ENCODE assay signal across 8 cellular contexts in the genomic region with DNA sequence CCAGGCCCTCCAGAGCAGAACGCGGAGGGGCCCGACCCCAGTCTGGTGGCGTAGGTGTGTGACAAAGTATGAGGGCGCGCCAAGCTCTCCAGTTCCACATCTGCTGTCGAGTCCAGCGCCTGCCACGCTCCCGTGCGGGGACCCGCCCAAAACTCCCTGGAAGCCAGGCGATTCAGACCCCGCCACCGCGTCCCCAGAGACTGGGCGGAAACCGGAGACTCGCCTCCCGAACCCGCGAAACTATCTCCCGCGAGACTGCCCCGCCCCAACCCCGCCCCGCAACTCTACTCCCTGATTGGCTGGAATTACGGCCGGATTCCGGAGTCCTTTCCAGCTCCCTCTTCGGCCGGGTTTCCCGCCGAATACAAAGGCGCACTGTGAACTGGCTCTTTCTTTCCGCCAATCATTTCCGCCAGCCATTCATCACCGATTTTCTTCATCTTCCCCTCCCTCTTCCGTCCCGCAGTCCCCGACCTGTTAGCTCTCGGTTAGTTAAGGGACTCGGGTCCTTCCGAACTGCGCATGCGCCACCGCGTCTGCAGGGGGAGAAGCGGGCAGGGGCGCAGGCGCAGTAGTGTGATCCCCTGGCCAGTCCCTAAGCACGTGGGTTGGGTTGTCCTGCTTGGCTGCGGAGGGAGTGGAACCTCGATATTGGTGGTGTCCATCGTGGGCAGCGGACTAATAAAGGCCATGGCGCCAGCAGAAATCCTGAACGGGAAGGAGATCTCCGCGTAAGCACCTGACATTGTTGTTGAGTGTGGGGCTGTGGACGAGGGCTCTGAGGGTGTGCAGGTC. TPM values are rescaled to one million over a fixed set of nuclear protein-coding genes. Genes with fewer than 3 reads are reported as not detected.
A peak's percentile ranks its signal among the peaks of the same experiment; 100 is the strongest.
DNase-seq lines count a peak whose midpoint lies in the region; ATAC-seq, FAIRE-seq and TF ChIP-seq lines count a peak whose summit lies in the region.

A gene (plus strand): TSS at position 616 of the 795 bp plus-strand sequence. CDS start 75 bp downstream, at position 691.

- H3K4me3 ChIP-seq in keratinocyte (ENCODE audit: control insufficient read depth in 2 of 3, extremely low read depth in 1 of 3, insufficient read depth in 2 of 3, low read depth in 1 of 3, low read length in 3 of 3) = peak within 1 kb of the TSS; percentile 74 to 96 (median 93)

- peak; percentile 67 for FAIRE-seq in keratinocyte (lab: Jason Lieb, UNC)

- DNase-seq in AG20443 (ENCODE audit: low spot score) (peak; percentile 100), NCI-H510A (lab: John Stamatoyannopoulos, UW) (peak; percentile 97), cerebellum (ENCODE audit: low spot score) (peak; percentile 98), keratinocyte (ENCODE audit: low read depth, low spot score) (peak; percentile 92)
- DNase-seq in activated CD4-positive, alpha-beta T cell treated with anti-CD3 and anti-CD28 coated beads for 1 hour = peak; percentile 95
- DNase-seq in stimulated activated CD4-positive, alpha-beta T cell treated with anti-CD3 and anti-CD28 coated beads, Interleukin-15, amount 100 ng/mL, for 1 hour (ENCODE audit: low read depth in 1 of 2, low spot score in 1 of 2) = peak; percentile 91 to 95

- peak within 1 kb of the TSS; percentile 98 for H3K4me2 ChIP-seq in keratinocyte (ENCODE audit: control insufficient read depth, extremely low read depth, insufficient read depth, low read depth, low read length)

- H3K9ac ChIP-seq in keratinocyte (ENCODE audit: control insufficient read depth, extremely low read depth, insufficient read depth, low read length) = peak within 1 kb of the TSS; percentile 91

- H3K79me2 ChIP-seq in keratinocyte (ENCODE audit: control insufficient read depth, insufficient read depth, low read length) = peaks cover 52% of the 10 kb centered on the region

- no peaks in the 10 kb centered on the region for H3K9me1 ChIP-seq in keratinocyte (ENCODE audit: control insufficient read depth, extremely low read depth, insufficient read depth, low read length)

- dilution Hi-C loops in keratinocyte (cut with MboI; ENCODE audit: extremely low pct_ligation_motif_present, low sequenced_read_pairs) = no loop called here

- peak; percentile 80 for TF ChIP-seq POLR2A in GM19099 (IDR thresholded peaks at IDR 0.05; ENCODE audit: extremely low read depth, insufficient read length, low read depth)

- no peaks in the 10 kb centered on the region for H4K20me1 ChIP-seq in keratinocyte (ENCODE audit: control insufficient read depth, extremely low read depth, insufficient read depth, low read length)

- H3K9me3 ChIP-seq in keratinocyte (ENCODE audit: control insufficient read depth, low read depth, low read length) = no peaks in the 10 kb centered on the region

- peaks cover 6 to 14% of the 10 kb centered on the region in 2 experiments for H3K36me3 ChIP-seq in keratinocyte (ENCODE audit: control insufficient read depth in 2 of 2, extremely low read depth in 1 of 2, insufficient read depth in 2 of 2, low read length in 2 of 2)

- H3K4me1 ChIP-seq in keratinocyte (ENCODE audit: control insufficient read depth, extremely low read depth, insufficient read depth, low read length) = peaks cover 14% of the 10 kb centered on the region

- TF ChIP-seq CTCF in keratinocyte (optimal IDR thresholded peaks at IDR 0.05 in 1 of 3, IDR thresholded peaks at IDR 0.05 in 1 of 3, conservative IDR thresholded peaks at IDR 0.05 in 1 of 3; ENCODE audit: extremely low read depth in 1 of 3, insufficient read depth in 2 of 3, low read length in 3 of 3) = no peak

- ATAC-seq in HG03432 (IDR thresholded peaks at IDR 0.05; ENCODE audit: unreplicated experiment) = peak; percentile 83

- H2AFZ ChIP-seq in keratinocyte (ENCODE audit: control insufficient read depth, low read length) = peak within 1 kb of the TSS; percentile 98

- peak within 1 kb of the TSS; percentile 73 for H3K27ac ChIP-seq in keratinocyte (ENCODE audit: control insufficient read depth, insufficient read depth, low read length)

- H3K27me3 ChIP-seq in keratinocyte (ENCODE audit: control insufficient read depth, extremely low read depth, insufficient read depth, low read length) = no peaks in the 10 kb centered on the region

RNA-seq across cellular contexts. Expression of the gene that starts here (rescaled TPM):
- total RNA-seq in cerebellum = 35.1 TPM
- polyA plus RNA-seq in keratinocyte = 35.5 to 74.2 TPM (median 63.2 TPM) in 3 replicates
- polyA plus RNA-seq in keratinocyte (2011; ENCODE audit: low read depth) = 18.8 TPM
- polyA plus RNA-seq in keratinocyte (2011; cell fraction: cytosol; rRNA removed) = 32.2 and 36.1 TPM in 2 replicates
- polyA plus RNA-seq in keratinocyte (2011; cell fraction: nucleus; rRNA removed) = 62.0 and 70.8 TPM in 2 replicates
- polyA plus RNA-seq in keratinocyte (2012; ENCODE audit: low replicate concordance) = 31.9 and 108 TPM in 2 replicates
- polyA minus RNA-seq in keratinocyte = 53.9 to 101 TPM (median 74.2 TPM) in 3 replicates
- polyA minus RNA-seq in keratinocyte (2011; cell fraction: cytosol; rRNA and poly(A)+ RNA removed) = 77.9 TPM
- polyA minus RNA-seq in keratinocyte (2011; cell fraction: nucleus; rRNA and poly(A)+ RNA removed) = 41.5 and 71.6 TPM in 2 replicates

Comparison
In these comparisons a context has a peak if more than half of its experiments do, and no peak if none do; other contexts are left out.
1. Peak in every context shown above with its lines: DNase-seq, ATAC-seq, H3K4me3 ChIP-seq and H3K27ac ChIP-seq.